ENCODE assay signal across 31 cellular contexts in the genomic region with DNA sequence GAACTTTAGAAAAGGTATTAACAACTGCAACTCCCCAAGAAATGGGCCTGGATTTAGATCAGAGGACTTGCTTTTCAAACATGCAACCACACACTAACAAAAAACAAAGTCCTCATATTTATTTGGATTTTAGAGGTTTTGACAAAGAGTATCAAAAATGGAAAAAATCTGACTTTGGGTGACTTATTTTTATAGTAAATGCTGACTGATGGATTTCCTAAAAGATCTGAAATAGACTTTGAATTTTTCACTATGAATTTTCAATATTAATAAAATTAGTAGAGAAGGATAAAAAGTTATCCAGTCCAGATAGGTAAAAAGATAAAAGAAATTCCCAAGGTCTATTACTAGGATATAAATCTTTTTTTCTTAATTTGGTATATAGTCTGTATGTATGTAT.
"Had no signal": no experiment of that assay in that cellular context is flagged by ENCODE, and none has a peak within 500 bp of the region (broad histone marks: within the 10 kb centered on the region; RNA-seq: fewer than 3 reads in every experiment).

No MANE protein-coding gene starts in this region.

- H3K36me3 ChIP-seq: neural progenitor cell, ovary, spleen, suprapubic skin, tibial artery, transverse colon, upper lobe of right lung, uterus had no signal

- H3K36me3 Mint-ChIP-seq: natural killer cell; neural progenitor cell; stimulated activated memory B cell treated with anti-CD40 and anti-IgM and Interleukin-4, amounts not matched to agents 10 μg/mL and 1 μg/mL and 100 μg/mL, for 72 hours; type B pancreatic cell had no signal

- H3K9me3 Mint-ChIP-seq: nephron; neural progenitor cell; stimulated activated naive CD8-positive, alpha-beta T cell treated with anti-CD3 and anti-CD28 coated beads, Interleukin-15, amount 100 ng/mL, for 72 hours; type B pancreatic cell had no signal

- H3K27ac Mint-ChIP-seq: natural killer cell; nephron; neural progenitor cell; progenitor cell of endocrine pancreas; stimulated activated memory B cell treated with anti-CD40 and anti-IgM and Interleukin-4, amounts not matched to agents 10 μg/mL and 1 μg/mL and 100 μg/mL, for 72 hours; stimulated activated naive CD8-positive, alpha-beta T cell treated with anti-CD3 and anti-CD28 coated beads, Interleukin-15, amount 100 ng/mL, for 72 hours; type B pancreatic cell had no signal

- H3K79me2 ChIP-seq: parathyroid adenoma had no signal

- H2AFZ ChIP-seq: neural progenitor cell had no signal

- DNase-seq: natural killer cell; occipital lobe; ovary; posterior cingulate gyrus; psoas muscle; right cardiac atrium; spleen; stimulated activated CD4-positive, alpha-beta T cell treated with anti-CD3 and anti-CD28 coated beads, Interleukin-12 subunit alpha, Interleukin-12 subunit beta, amount 100 ng/mL, for 4 hours; stimulated activated CD4-positive, alpha-beta T cell treated with anti-CD3 and anti-CD28 coated beads, Interleukin-1b, Interleukin-23, amount 100 ng/mL, for 48 hours; stimulated activated CD4-positive, alpha-beta T cell treated with anti-CD3 and anti-CD28 coated beads, Interleukin-4, amount 100 ng/mL, for 1 hour; stimulated activated CD4-positive, alpha-beta T cell treated with anti-CD3 and anti-CD28 coated beads, Interleukin-4, amount 100 ng/mL, for 4 hours; stimulated activated CD8-positive, alpha-beta memory T cell treated with anti-CD3 and anti-CD28 coated beads, Interleukin-4, amount 100 ng/mL, for 48 hours; stimulated activated naive CD4-positive, alpha-beta T cell; stimulated activated naive CD8-positive, alpha-beta T cell treated with anti-CD3 and anti-CD28 coated beads, Interleukin-15, amount 100 ng/mL, for 72 hours; stimulated activated naive CD8-positive, alpha-beta T cell treated with anti-CD3 and anti-CD28 coated beads, Interleukin-15, Interleukin-2, amounts not matched to agents 100 U/mL and 50 U/mL, for 24 hours; substantia nigra; testis; tibial artery; transverse colon; upper lobe of right lung; uterus had no signal

- H3K4me2 ChIP-seq: neural progenitor cell, smooth muscle cell had no signal

- H3K27ac ChIP-seq: neural progenitor cell, ovary, psoas muscle, skin epidermis, spleen, suprapubic skin, testis, tibial artery, transverse colon, upper lobe of right lung, uterus had no signal

- ATAC-seq: natural killer cell; psoas muscle; right cardiac atrium; sciatic nerve; stimulated activated memory B cell treated with anti-CD40 and anti-IgM and Interleukin-4, amounts not matched to agents 10 μg/mL and 1 μg/mL and 100 μg/mL, for 72 hours; stimulated activated naive CD8-positive, alpha-beta T cell treated with anti-CD3 and anti-CD28 coated beads, Interleukin-15, amount 100 ng/mL, for 72 hours; stimulated activated naive CD8-positive, alpha-beta T cell treated with anti-CD3 and anti-CD28 coated beads, Interleukin-15, Interleukin-2, amounts not matched to agents 100 U/mL and 50 U/mL, for 24 hours; upper lobe of right lung had no signal

- H3K9me3 ChIP-seq: ovary, psoas muscle, spleen, suprapubic skin, testis, tibial artery, transverse colon, upper lobe of right lung, uterus had no signal

- H3K27me3 ChIP-seq: neural progenitor cell, ovary, suprapubic skin, testis, tibial artery, transverse colon, uterus had no signal

- H3K4me3 ChIP-seq: neural progenitor cell, ovary, psoas muscle, skin epidermis, smooth muscle cell, spleen, suprapubic skin, testis, tibial artery, transverse colon, upper lobe of right lung, uterus had no signal

- H3K4me3 Mint-ChIP-seq: natural killer cell; nephron; neural progenitor cell; stimulated activated memory B cell treated with anti-CD40 and anti-IgM and Interleukin-4, amounts not matched to agents 10 μg/mL and 1 μg/mL and 100 μg/mL, for 72 hours; stimulated activated naive CD8-positive, alpha-beta T cell treated with anti-CD3 and anti-CD28 coated beads, Interleukin-15, amount 100 ng/mL, for 72 hours; type B pancreatic cell had no signal

- H3K9ac ChIP-seq: neural progenitor cell, parathyroid adenoma had no signal

- H3K27me3 Mint-ChIP-seq: progenitor cell of endocrine pancreas; stimulated activated memory B cell treated with anti-CD40 and anti-IgM and Interleukin-4, amounts not matched to agents 10 μg/mL and 1 μg/mL and 100 μg/mL, for 72 hours; stimulated activated naive CD8-positive, alpha-beta T cell treated with anti-CD3 and anti-CD28 coated beads, Interleukin-15, amount 100 ng/mL, for 72 hours; type B pancreatic cell had no signal

- H3K4me1 ChIP-seq: neural progenitor cell, psoas muscle, spleen, testis, tibial artery, transverse colon, upper lobe of right lung, uterus had no signal

- H3K4me1 Mint-ChIP-seq: natural killer cell; stimulated activated memory B cell treated with anti-CD40 and anti-IgM and Interleukin-4, amounts not matched to agents 10 μg/mL and 1 μg/mL and 100 μg/mL, for 72 hours; stimulated activated naive CD8-positive, alpha-beta T cell treated with anti-CD3 and anti-CD28 coated beads, Interleukin-15, amount 100 ng/mL, for 72 hours had no signal
